Comparison of ENCODE assay signal across 8 cellular contexts in genomic region chr16:3023415-3023668, GRCh38. TPM values are rescaled to one million over a fixed set of nuclear protein-coding genes. Genes with fewer than 3 reads are reported as not detected.
DNase-seq lines count a peak whose midpoint lies in the region; ATAC-seq and TF ChIP-seq lines count a peak whose summit lies in the region.

No MANE protein-coding gene starts in this region.

- intact Hi-C loops in natural killer cell (cut with micrococcal nuclease) = no loop called here

- H3K27ac Mint-ChIP-seq in T-cell (peak overlapping the region; percentile 89 to 99), endodermal cell (peak overlapping the region; percentile 99), natural killer cell (peak overlapping the region; percentile 91 to 92)

- WGBS in endodermal cell (ENCODE audit: insufficient coverage in 1 of 2, insufficient read length in 1 of 2), 2 experiments = 12% methylated on average over 6 of the region's 6 CpGs; no CpG with 5 or more reads in 1 of the 2 experiments

- POLR2A ChIA-PET in AG04450 (lab: Yijun Ruan, JAX) (interaction anchor here (0.5 to 1.3 kb wide), 4 partner anchors 19 to 1644 kb away, joined by 3 to 5 read pairs (median 4); no protein-coding TSS in a partner anchor), T-cell (lab: Charles Lee) (interaction anchor here in 1 of 2 donors (0.5 kb wide), 1 partner anchor 1040 kb away, joined by 3 read pairs; no protein-coding TSS in a partner anchor)

- H3K9me3 ChIP-seq in AG04450 (ENCODE audit: control insufficient read depth, insufficient read depth, low read length) (no peaks in the 10 kb centered on the region; the same call in 1 of the 2 replicates), endodermal cell (ENCODE audit: control insufficient read depth, low read length) (no peaks in the 10 kb centered on the region)

- peaks cover 12% of the 10 kb centered on the region for H3K4me1 ChIP-seq in endodermal cell (ENCODE audit: control insufficient read depth, insufficient read depth, low read length)

- H3K4me3 ChIP-seq in AG04450 (ENCODE audit: low read depth, low read length) (peak overlapping the region; percentile 94), H7 (ENCODE audit: insufficient read depth, low read depth, low read length) (peak overlapping the region; percentile 77), endodermal cell (ENCODE audit: low read length) (peak overlapping the region; percentile 97)

- peaks cover 12% of the 10 kb centered on the region for H3K36me3 Mint-ChIP-seq in T-cell
- peaks cover 23% of the 10 kb centered on the region for H3K36me3 Mint-ChIP-seq in endodermal cell (ENCODE audit: low read depth)
- no peaks in the 10 kb centered on the region for H3K36me3 Mint-ChIP-seq in natural killer cell

- H3K27me3 Mint-ChIP-seq in T-cell (peaks cover 0 to 2% of the 10 kb centered on the region in 2 donors), endodermal cell (ENCODE audit: insufficient read depth) (peaks cover 1% of the 10 kb centered on the region), natural killer cell (ENCODE audit: low read depth in 2 of 2) (peaks cover 0 to 2% of the 10 kb centered on the region in 2 donors)

- H3K36me3 ChIP-seq in H7 (replicated peaks; ENCODE audit: control insufficient read depth, insufficient read depth, low read length) (peaks cover 14% of the 10 kb centered on the region), endodermal cell (ENCODE audit: control insufficient read depth, insufficient read depth, low read length) (peaks cover 30% of the 10 kb centered on the region)

- H3K9me3 Mint-ChIP-seq in T-cell = no peaks in the 10 kb centered on the region
- no peaks in the 10 kb centered on the region for H3K9me3 Mint-ChIP-seq in endodermal cell
- no peaks in the 10 kb centered on the region for H3K9me3 Mint-ChIP-seq in natural killer cell

- H3K4me3 Mint-ChIP-seq in T-cell (peak overlapping the region; percentile 80 to 91 (median 90)), endodermal cell (peak overlapping the region; percentile 83), natural killer cell (peak overlapping the region; percentile 94)

- CTCF ChIA-PET in AG04450 (lab: Charles Lee) (interaction anchor here (1.1 to 1.8 kb wide), 2 partner anchors 8 to 36 kb away, joined by 3 to 15 read pairs; no protein-coding TSS in a partner anchor), T-cell (lab: Charles Lee) (interaction anchor here in 1 of 2 donors (1.0 to 1.2 kb wide), 2 partner anchors 8 to 73 kb away, joined by 3 to 4 read pairs; no protein-coding TSS in a partner anchor)

- no peaks in the 10 kb centered on the region for H3K27me3 ChIP-seq in AG04450 (ENCODE audit: control insufficient read depth, insufficient read depth, low read length)
- H3K27me3 ChIP-seq in H7 (ENCODE audit: control insufficient read depth, insufficient read depth, low read length) = no peaks in the 10 kb centered on the region
- no peaks in the 10 kb centered on the region for H3K27me3 ChIP-seq in endodermal cell (ENCODE audit: control insufficient read depth, insufficient read depth, low read length, poor library complexity, severe bottlenecking)

- ATAC-seq in T-cell (replicated peaks in 1 of 4) (peak in 1 of 4 experiments; percentile 0), natural killer cell (no peak), GM19397 (IDR thresholded peaks at IDR 0.05; ENCODE audit: unreplicated experiment) (no peak), GM21381 (IDR thresholded peaks at IDR 0.05; ENCODE audit: unreplicated experiment) (no peak)

- H3K4me1 Mint-ChIP-seq in T-cell (peaks cover 44 to 56% (median 47%) of the 10 kb centered on the region in 3 donors), endodermal cell (peaks cover 28% of the 10 kb centered on the region), natural killer cell (peaks cover 35 to 54% of the 10 kb centered on the region in 2 donors)

- peak overlapping the region; percentile 99 for H3K9ac ChIP-seq in endodermal cell (ENCODE audit: extremely low read depth, low read length, poor library complexity, severe bottlenecking)

- DNase-seq in AG04450 (ENCODE audit: low read depth, low spot score) = no peak
- no peak for DNase-seq in H7
- peak in 3 of 34 experiments; percentile 20 to 43 (median 24) for DNase-seq in T-cell
- no peak for DNase-seq in endodermal cell
- DNase-seq in natural killer cell = no peak
- no peak for DNase-seq in iPS-NIHi7 (ENCODE audit: extremely low spot score)

- H3K27ac ChIP-seq in AG04450 (ENCODE audit: low read depth, low read length) (peak overlapping the region; percentile 99), endodermal cell (ENCODE audit: low read depth, low read length) (no peak overlapping the region)

- TF ChIP-seq CTCF in AG04450 (IDR thresholded peaks at IDR 0.05; ENCODE audit: low read depth, low read length) = no peak
- no peak for TF ChIP-seq CTCF in endodermal cell (conservative IDR thresholded peaks at IDR 0.05)
- no peak for TF ChIP-seq CTCF in natural killer cell (IDR thresholded peaks at IDR 0.05)

RNA-seq across cellular contexts. Expression of gene HCFC1R1, which starts 0.4 kb away (rescaled TPM):
- 51.6 and 73.4 TPM in 2 replicates for polyA plus RNA-seq in AG04450 (2011; rRNA removed)
- 29.6 and 42.1 TPM in 2 replicates for polyA minus RNA-seq in AG04450 (2011; rRNA and poly(A)+ RNA removed)
- total RNA-seq in H7 (2014; rRNA removed; shearing (Covaris generic)) = 114 and 156 TPM in 2 replicates
- total RNA-seq in T-cell = 10 to 100 TPM; 11.4 to 25.9 (median 22.3) TPM
- total RNA-seq in endodermal cell = 10 to 100 TPM; 49.8 to 59.1 TPM
- 68.3 TPM for polyA plus RNA-seq in endodermal cell (2013, experiment 1 of 2)
- polyA plus RNA-seq in endodermal cell (2013, experiment 2 of 2) = 61.5 TPM
- total RNA-seq in natural killer cell = 10 to 100 TPM; 15.4 to 21.8 (median 16.0) TPM

RNA-seq across cellular contexts. Expression of gene THOC6, which starts 0.5 kb away (rescaled TPM):
- 14.5 and 16.7 TPM in 2 replicates for polyA plus RNA-seq in AG04450 (2011; rRNA removed)
- 18.8 and 22.4 TPM in 2 replicates for polyA minus RNA-seq in AG04450 (2011; rRNA and poly(A)+ RNA removed)
- 69.1 and 81.4 TPM in 2 replicates for total RNA-seq in H7 (2014; rRNA removed; shearing (Covaris generic))
- 10 to 100 TPM; 23.7 to 32.8 (median 31.7) TPM for total RNA-seq in T-cell
- 10 to 100 TPM; 45.8 to 52.4 TPM for total RNA-seq in endodermal cell
- 34.6 TPM for polyA plus RNA-seq in endodermal cell (2013, experiment 1 of 2)
- polyA plus RNA-seq in endodermal cell (2013, experiment 2 of 2) = 34.8 TPM
- total RNA-seq in natural killer cell = 10 to 100 TPM; 17.1 to 21.5 (median 17.2) TPM

RNA-seq across cellular contexts. Expression of gene TNFRSF12A, which starts 3.2 kb away (rescaled TPM):
- 67.3 and 97.1 TPM in 2 replicates for polyA plus RNA-seq in AG04450 (2011; rRNA removed)
- 39.9 and 51.3 TPM in 2 replicates for polyA minus RNA-seq in AG04450 (2011; rRNA and poly(A)+ RNA removed)
- 144 and 171 TPM in 2 replicates for total RNA-seq in H7 (2014; rRNA removed; shearing (Covaris generic))
- total RNA-seq in T-cell (1 to 10 TPM in 4 of 5 donors, under 1 TPM in 1; 0.43 to 3.7 (median 2.5) TPM), endodermal cell (10 to 100 TPM; 37.8 to 43.5 TPM), natural killer cell (1 to 10 TPM; 2.4 to 3.7 (median 3.1) TPM)
- polyA plus RNA-seq in endodermal cell (2013, experiment 1 of 2) = 38.0 TPM
- 36.2 TPM for polyA plus RNA-seq in endodermal cell (2013, experiment 2 of 2)

RNA-seq across cellular contexts. Expression of gene CLDN6, which starts 5.4 kb away (rescaled TPM):
- 0.07 and 0.10 TPM in 2 replicates for polyA plus RNA-seq in AG04450 (2011; rRNA removed)
- polyA minus RNA-seq in AG04450 (2011; rRNA and poly(A)+ RNA removed) = not detected in 2 replicates
- total RNA-seq in H7 (2014; rRNA removed; shearing (Covaris generic)) = 426 and 528 TPM in 2 replicates
- total RNA-seq in T-cell (1 to 10 TPM in 1 of 5 donors, under 1 TPM in 2, not detected in 2; 0.30 to 1.1 (median 0.85) TPM), endodermal cell (100 to 1,000 TPM; 404 to 572 TPM), natural killer cell (not detected)
- polyA plus RNA-seq in endodermal cell (2013, experiment 1 of 2) = 135 TPM
- polyA plus RNA-seq in endodermal cell (2013, experiment 2 of 2) = 120 TPM

RNA-seq across cellular contexts. Expression of gene CLDN9, which starts 10.6 kb away (rescaled TPM):
- not detected in 2 replicates for polyA plus RNA-seq in AG04450 (2011; rRNA removed)
- polyA minus RNA-seq in AG04450 (2011; rRNA and poly(A)+ RNA removed) = not detected in 2 replicates
- total RNA-seq in H7 (2014; rRNA removed; shearing (Covaris generic)) = 0.21 and 0.48 TPM in 2 replicates
- under 1 TPM in 1 of 5 donors, not detected in 4; 0.16 TPM for total RNA-seq in T-cell
- under 1 TPM in 1 of 2 donors, not detected in 1; 0.18 TPM for total RNA-seq in endodermal cell
- polyA plus RNA-seq in endodermal cell (2013, experiment 1 of 2) = not detected
- polyA plus RNA-seq in endodermal cell (2013, experiment 2 of 2) = 0.12 TPM
- under 1 TPM in 2 of 3 donors, not detected in 1; 0.34 to 0.35 TPM for total RNA-seq in natural killer cell

Comparison
In these comparisons a context has a peak if more than half of its experiments do, and no peak if none do; other contexts are left out.
1. RNA of gene TNFRSF12A, which starts 3.2 kb away (total RNA-seq): 144 to 171 TPM in H7 and 37.8 to 43.5 TPM in endodermal cell; 2.4 to 3.7 TPM in natural killer cell and 0.43 to 3.7 TPM in T-cell; every median in the first group is over 4 times any median in the second.
2. Peak in every context shown above with its lines, with median percentiles within 50 percentile points of each other: H3K4me3 ChIP-seq, H3K27ac Mint-ChIP-seq and H3K4me3 Mint-ChIP-seq.